In genomic region chr11:44611687-44612437, GRCh38 we compare ENCODE assay signal across 8 cellular contexts. TPM values are rescaled to one million over a fixed set of nuclear protein-coding genes. Genes with fewer than 3 reads are reported as not detected.
DNase-seq lines count a peak whose midpoint lies in the region; ATAC-seq and TF ChIP-seq lines count a peak whose summit lies in the region.

No MANE protein-coding gene starts in this region.

- H3K4me1 ChIP-seq in upper lobe of left lung, result peaks cover 33 to 53% (median 46%) of the 10 kb centered on the region in 4 donors

- peak; percentile 37 for ATAC-seq in GM18858 (IDR thresholded peaks at IDR 0.05; ENCODE audit: unreplicated experiment)
- ATAC-seq in HG02852 (IDR thresholded peaks at IDR 0.05; ENCODE audit: unreplicated experiment), result peak; percentile 54
- ATAC-seq in upper lobe of left lung (ENCODE audit: low FRiP score in 2 of 2), result no peak

- TF ChIP-seq EP300 in upper lobe of left lung (IDR thresholded peaks at IDR 0.05), result no peak

- H3K36me3 ChIP-seq in upper lobe of left lung, result peaks cover 0 to 19% (median 15%) of the 10 kb centered on the region in 4 donors

- peak; percentile 68 for DNase-seq in activated CD4-positive, alpha-beta T cell treated with anti-CD3 and anti-CD28 coated beads for 48 hours
- peak; percentile 52 for DNase-seq in glomerular visceral epithelial cell (ENCODE audit: extremely low spot score)
- DNase-seq in upper lobe of left lung, result peak in 1 of 2 donors; percentile 45
- DNase-seq in NCI-H524 treated with DMSO at 0.1 percent for 48 hours (lab: John Stamatoyannopoulos, UW), result no peak
- DNase-seq in NCI-H526 treated with DMSO at 0.1 percent for 48 hours (lab: John Stamatoyannopoulos, UW), result no peak
- DNase-seq in NCI-H69 (lab: John Stamatoyannopoulos, UW), result no peak

- H3K27me3 ChIP-seq in upper lobe of left lung, result no peaks in the 10 kb centered on the region

- H3K4me3 ChIP-seq in upper lobe of left lung, result no peak overlapping the region

- peak overlapping the region in 3 of 4 donors; percentile 31 to 49 (median 46) for H3K27ac ChIP-seq in upper lobe of left lung

- H3K9me3 ChIP-seq in upper lobe of left lung, result no peaks in the 10 kb centered on the region

- TF ChIP-seq POLR2A in upper lobe of left lung (IDR thresholded peaks at IDR 0.05), result no peak

- WGBS in upper lobe of left lung, 2 donors, result 40 to 48% methylated on average over 6 to 7 of the region's 7 CpGs

- no peak for TF ChIP-seq CTCF in upper lobe of left lung (IDR thresholded peaks at IDR 0.05)

RNA-seq across cellular contexts. Expression of gene CD82, which starts 46.4 kb away (rescaled TPM):
- 100 to 1,000 TPM in 2 of 6 donors, 10 to 100 TPM in 4; 29.8 to 148 (median 69.9) TPM for total RNA-seq in upper lobe of left lung

Comparison
In these comparisons a context has a peak if more than half of its experiments do, and no peak if none do; other contexts are left out.
1. ATAC-seq: peak in GM18858 (single experiment) and HG02852 (single experiment); none in upper lobe of left lung (0 of 2).
2. DNase-seq: peak in activated CD4-positive, alpha-beta T cell treated with anti-CD3 and anti-CD28 coated beads for 48 hours (single experiment) and glomerular visceral epithelial cell (single experiment); none in NCI-H524 treated with DMSO at 0.1 percent for 48 hours (single experiment), NCI-H526 treated with DMSO at 0.1 percent for 48 hours (single experiment) and NCI-H69 (single experiment).